In genomic region chr11:66871521-66871901, GRCh38 we compare ENCODE assay signal across 26 cellular contexts. TPM values are rescaled to one million over a fixed set of nuclear protein-coding genes. Genes with fewer than 3 reads are reported as not detected.
DNase-seq lines count a peak whose midpoint lies in the region; ATAC-seq and TF ChIP-seq lines count a peak whose summit lies in the region.
"Had no signal": no experiment of that assay in that cellular context is flagged by ENCODE, and none has a peak within 500 bp of the region (broad histone marks: within the 10 kb centered on the region; RNA-seq: fewer than 3 reads in every experiment).

No MANE protein-coding gene starts in this region.

- no peak overlapping the region for H2BK20ac ChIP-seq in IMR-90 (ENCODE audit: low read depth, low read length)

- no peak overlapping the region for H3K4me2 ChIP-seq in IMR-90 (ENCODE audit: low read depth, low read length)
- H3K4me2 ChIP-seq in neural progenitor cell: no peak overlapping the region
- H3K4me2 ChIP-seq in osteoblast (ENCODE audit: insufficient read depth, low read length): no peak overlapping the region
- H3K4me2 ChIP-seq: BLaER1 had no signal

- H3F3A ChIP-seq in neural progenitor cell (ENCODE audit: low read depth): no peaks in the 10 kb centered on the region

- H3K56ac ChIP-seq in IMR-90 (ENCODE audit: extremely low read depth, insufficient read depth, low read length): no peak overlapping the region

- no peak for ATAC-seq in IMR-90 (ENCODE audit: low read depth)
- ATAC-seq in HG03354 (IDR thresholded peaks at IDR 0.05; ENCODE audit: poor library complexity, severe bottlenecking, unreplicated experiment): no peak
- ATAC-seq in GM18520 (IDR thresholded peaks at IDR 0.05; ENCODE audit: unreplicated experiment): no peak
- ATAC-seq in left lobe of liver: no peak
- no peak for ATAC-seq in HG02981 (IDR thresholded peaks at IDR 0.05; ENCODE audit: unreplicated experiment)
- ATAC-seq: GM12878 had no signal

- H3K36me3 ChIP-seq in IMR-90 (ENCODE audit: control insufficient read depth, insufficient read depth, low read length) (peaks cover 36% of the 10 kb centered on the region; the same call in 1 of the 2 replicates), neural progenitor cell (no peaks in the 10 kb centered on the region), osteoblast (ENCODE audit: insufficient read depth, low read length) (no peaks in the 10 kb centered on the region)

- no peak overlapping the region for H4K5ac ChIP-seq in IMR-90 (ENCODE audit: low read depth, low read length)

- H4K8ac ChIP-seq in IMR-90 (ENCODE audit: low read depth in 2 of 2, low read length in 2 of 2): no peak overlapping the region

- dilution Hi-C loops in IMR-90 (cut with HindIII; ENCODE audit: low sequenced_read_pairs, unreplicated experiment): no loop called here

- no peak for TF ChIP-seq POLR2A in IMR-90 (IDR thresholded peaks at IDR 0.05; ENCODE audit: low read depth, low read length)

- no TSS peak for BruUV-seq in IMR-90 (replicated peaks; lab: Mats Ljungman, UMichigan)

- no peak overlapping the region for H3K23ac ChIP-seq in IMR-90 (ENCODE audit: low read depth, low read length)

- H3K27ac ChIP-seq in IMR-90 (ENCODE audit: insufficient read depth, low read length): no peak overlapping the region
- peak overlapping the region; percentile 13; the same call in 1 of the 2 replicates for H3K27ac ChIP-seq in RWPE1
- no peak overlapping the region for H3K27ac ChIP-seq in neural progenitor cell
- no peak overlapping the region for H3K27ac ChIP-seq in osteoblast (ENCODE audit: low read depth, low read length)
- H3K27ac ChIP-seq: BLaER1 had no signal

- POLR2A ChIA-PET in IMR-90 (lab: Charles Lee; ENCODE audit: unreplicated experiment) (no interaction called here), RWPE1 (lab: Yijun Ruan, JAX; ENCODE audit: low non-redundant PET) (no interaction called here)

- no peaks in the 10 kb centered on the region; the same call in 1 of the 2 replicates for H3K9me1 ChIP-seq in IMR-90 (ENCODE audit: insufficient read depth, low read length)

- H3K27ac Mint-ChIP-seq in neural progenitor cell: peak overlapping the region; percentile 83
- H3K27ac Mint-ChIP-seq: CD14-positive monocyte; CD4-positive, CD25-positive, alpha-beta regulatory T cell; CD8-positive, alpha-beta memory T cell had no signal

- H3K79me2 ChIP-seq in neural progenitor cell (ENCODE audit: low read depth) (no peaks in the 10 kb centered on the region), osteoblast (ENCODE audit: insufficient read depth, low read length) (no peaks in the 10 kb centered on the region)

- peaks cover 2% of the 10 kb centered on the region for H3K36me3 Mint-ChIP-seq in neural progenitor cell
- H3K36me3 Mint-ChIP-seq: CD4-positive, alpha-beta memory T cell; CD4-positive, CD25-positive, alpha-beta regulatory T cell; CD8-positive, alpha-beta memory T cell had no signal

- no peak for TF ChIP-seq RAD21 in IMR-90 (IDR thresholded peaks at IDR 0.05; ENCODE audit: low read length)

- no peaks in the 10 kb centered on the region for H4K20me1 ChIP-seq in IMR-90 (ENCODE audit: insufficient read depth, low read length)
- no peaks in the 10 kb centered on the region for H4K20me1 ChIP-seq in neural progenitor cell (ENCODE audit: low read depth)
- H4K20me1 ChIP-seq in osteoblast (ENCODE audit: insufficient read depth, low read length): peaks cover 7% of the 10 kb centered on the region
- H4K20me1 ChIP-seq: BLaER1 had no signal

- peaks cover 3% of the 10 kb centered on the region for H3K27me3 Mint-ChIP-seq in neural progenitor cell (ENCODE audit: insufficient read depth, low read depth)
- H3K27me3 Mint-ChIP-seq: CD4-positive, alpha-beta memory T cell; CD4-positive, CD25-positive, alpha-beta regulatory T cell had no signal

- in situ Hi-C loops in IMR-90 (cut with MboI; ENCODE audit: low sequenced_read_pairs): no loop called here

- H2BK120ac ChIP-seq in IMR-90 (ENCODE audit: low read depth, low read length): no peak overlapping the region

- H2AK9ac ChIP-seq in IMR-90 (replicated peaks; ENCODE audit: low read depth, low read length, poor library complexity): no peak overlapping the region

- CTCF ChIA-PET in IMR-90 (lab: Yijun Ruan, JAX): no interaction called here
- CTCF ChIA-PET in RWPE1 (lab: Yijun Ruan, JAX): interaction anchor here (0.8 kb wide), 1 partner anchor 9 kb away, joined by 3 read pairs; no protein-coding TSS in a partner anchor

- H3K4me3 ChIP-seq in IMR-90 (ENCODE audit: insufficient read depth, low read depth, low read length) (no peak overlapping the region), neural progenitor cell (no peak overlapping the region), osteoblast (ENCODE audit: insufficient read depth, low read length) (no peak overlapping the region)
- H3K4me3 ChIP-seq: BLaER1, GM12878 had no signal

- no peak overlapping the region for H3K18ac ChIP-seq in IMR-90 (ENCODE audit: low read depth, low read length)

- WGBS in IMR-90 (ENCODE audit: extremely low coverage in 2 of 2, insufficient read length in 1 of 2), 2 experiments: 97% methylated on average over 14 of the region's 18 CpGs; no CpG with 5 or more reads in 1 of the 2 experiments

- H3K4ac ChIP-seq in IMR-90 (ENCODE audit: low read depth, low read length): no peak overlapping the region

- no peak overlapping the region for H2AK5ac ChIP-seq in IMR-90 (ENCODE audit: low read depth, low read length)

- H3K4me1 ChIP-seq in IMR-90 (ENCODE audit: control insufficient read depth, insufficient read depth, low read length) (peaks cover 2% of the 10 kb centered on the region; the same call in 1 of the 2 replicates), neural progenitor cell (peaks cover 14% of the 10 kb centered on the region), osteoblast (ENCODE audit: insufficient read depth, low read length) (no peaks in the 10 kb centered on the region)
- H3K4me1 ChIP-seq: BE2C had no signal

- H2AFZ ChIP-seq in IMR-90 (replicated peaks; ENCODE audit: low read length, poor library complexity): peak overlapping the region; percentile 27
- no peak overlapping the region for H2AFZ ChIP-seq in neural progenitor cell (replicated peaks)
- H2AFZ ChIP-seq in osteoblast (ENCODE audit: low read length): no peak overlapping the region

- H3K27me3 ChIP-seq in IMR-90 (ENCODE audit: control insufficient read depth, insufficient read depth, low read length): no peaks in the 10 kb centered on the region
- H3K27me3 ChIP-seq in neural progenitor cell: no peaks in the 10 kb centered on the region
- H3K27me3 ChIP-seq in osteoblast (ENCODE audit: insufficient read depth, low read length): no peaks in the 10 kb centered on the region
- H3K27me3 ChIP-seq: BE2C had no signal

- TF ChIP-seq CTCF in IMR-90 (conservative IDR thresholded peaks at IDR 0.05; ENCODE audit: low read depth, low read length): no peak
- no peak for TF ChIP-seq CTCF in RWPE1 (conservative IDR thresholded peaks at IDR 0.05; ENCODE audit: low read depth)
- no peak for TF ChIP-seq CTCF in neural progenitor cell (IDR thresholded peaks at IDR 0.05)
- TF ChIP-seq CTCF in osteoblast (IDR thresholded peaks at IDR 0.05; ENCODE audit: extremely low read depth, low read depth, low read length): no peak

- H3K9me3 Mint-ChIP-seq in neural progenitor cell: no peaks in the 10 kb centered on the region
- H3K9me3 Mint-ChIP-seq: CD4-positive, alpha-beta memory T cell; CD8-positive, alpha-beta memory T cell had no signal

- H2BK15ac ChIP-seq in IMR-90 (ENCODE audit: low read depth, low read length): no peak overlapping the region

- no peak overlapping the region for H3K4me3 Mint-ChIP-seq in neural progenitor cell
- H3K4me3 Mint-ChIP-seq: CD14-positive monocyte; CD4-positive, alpha-beta memory T cell; CD4-positive, CD25-positive, alpha-beta regulatory T cell; CD8-positive, alpha-beta memory T cell had no signal

- no peaks in the 10 kb centered on the region for H3K79me1 ChIP-seq in IMR-90 (ENCODE audit: low read depth in 1 of 2, low read length in 2 of 2)

- intact Hi-C loops in IMR-90 (cut with micrococcal nuclease): no loop called here

- H3K9me3 ChIP-seq in IMR-90 (ENCODE audit: control insufficient read depth, insufficient read depth, low read length): no peaks in the 10 kb centered on the region
- no peaks in the 10 kb centered on the region for H3K9me3 ChIP-seq in neural progenitor cell (ENCODE audit: low read depth)
- H3K9me3 ChIP-seq in osteoblast (ENCODE audit: low read depth, low read length): no peaks in the 10 kb centered on the region
- H3K9me3 ChIP-seq: BE2C, BLaER1 had no signal

- DNase-seq in IMR-90 (no peak), RWPE1 (ENCODE audit: low spot score) (no peak), neural progenitor cell (ENCODE audit: low spot score) (no peak), osteoblast (ENCODE audit: insufficient read length, low spot score, missing footprints) (peak; percentile 45), left lobe of liver (ENCODE audit: low spot score) (no peak)
- DNase-seq: 8988T; ACHN; BE2C; C1 segment of cervical spinal cord; CD4-positive, alpha-beta memory T cell; CD4-positive, CD25-positive, alpha-beta regulatory T cell; CD8-positive, alpha-beta memory T cell; COR-L47; DMS 273 treated with DMSO at 0.1 percent for 48 hours; DMS153; DMS53; DMS79; DND-41; EL; GDM1 had no signal

- H3K9ac ChIP-seq in IMR-90 (ENCODE audit: low read depth, low read length): no peak overlapping the region
- no peak overlapping the region for H3K9ac ChIP-seq in neural progenitor cell
- H3K9ac ChIP-seq: BLaER1 had no signal

- peaks cover 25% of the 10 kb centered on the region for H3K4me1 Mint-ChIP-seq in neural progenitor cell

- H4K91ac ChIP-seq in IMR-90 (ENCODE audit: insufficient read depth, low read depth, low read length): no peak overlapping the region

- no peak overlapping the region for H3K14ac ChIP-seq in IMR-90 (replicated peaks; ENCODE audit: low read depth, low read length)

- H2BK5ac ChIP-seq in IMR-90 (ENCODE audit: low read depth, low read length, poor library complexity, severe bottlenecking): no peak overlapping the region

TF ChIP-seq in IMR-90, 13 proteins besides CTCF, POLR2A, EP300 and RAD21 (continues in another document):
- TF ChIP-seq FOS (IDR thresholded peaks at IDR 0.05; ENCODE audit: low read depth, low read length) (no peak), CEBPB (IDR thresholded peaks at IDR 0.05; ENCODE audit: low read depth, low read length) (no peak), MAZ (IDR thresholded peaks at IDR 0.05; ENCODE audit: borderline replicate concordance, low read depth, low read length) (no peak)

RNA-seq across cellular contexts. Expression of gene LRFN4, which starts 14.6 kb away (rescaled TPM):
- total RNA-seq in IMR-90 (2012; rRNA removed) (6.1 and 7.8 TPM in 2 replicates), neural progenitor cell (ENCODE audit: low replicate concordance) (6.7 and 27.9 TPM in 2 replicates), osteoblast (15.9 and 16.3 TPM in 2 replicates), left lobe of liver (1.1 TPM)
- 18.9 and 24.9 TPM in 2 replicates for polyA plus RNA-seq in IMR-90 (2012; rRNA removed)
- polyA plus RNA-seq in IMR-90 (2012; cell fraction: cytosol; rRNA removed): 13.7 and 28.5 TPM in 2 replicates
- 33.5 and 98.4 TPM in 2 replicates for polyA plus RNA-seq in IMR-90 (2012; cell fraction: nucleus; rRNA removed; ENCODE audit: low replicate concordance)

RNA-seq across cellular contexts. Expression of gene RCE1, which starts 28.3 kb away (rescaled TPM):
- 5.6 and 6.6 TPM in 2 replicates for total RNA-seq in IMR-90 (2012; rRNA removed)
- polyA plus RNA-seq in IMR-90 (2012; rRNA removed): 19.4 and 21.1 TPM in 2 replicates
- 14.3 and 24.4 TPM in 2 replicates for polyA plus RNA-seq in IMR-90 (2012; cell fraction: cytosol; rRNA removed)
- polyA plus RNA-seq in IMR-90 (2012; cell fraction: nucleus; rRNA removed; ENCODE audit: low replicate concordance): 41.3 and 99.0 TPM in 2 replicates
- 13.7 and 35.0 TPM in 2 replicates for total RNA-seq in neural progenitor cell (ENCODE audit: low replicate concordance)
- total RNA-seq in osteoblast: 11.5 and 18.1 TPM in 2 replicates
- 3.2 TPM for total RNA-seq in left lobe of liver
